15 cellular contexts compared by ENCODE assay signal in genomic region chr1:190258003-190258402, GRCh38.
A peak's percentile ranks its signal among the peaks of the same experiment; 100 is the strongest.
DNase-seq lines count a peak whose midpoint lies in the region; ATAC-seq and TF ChIP-seq lines count a peak whose summit lies in the region.
"Had no signal": no experiment of that assay in that cellular context is flagged by ENCODE, and none has a peak within 500 bp of the region (broad histone marks: within the 10 kb centered on the region; RNA-seq: fewer than 3 reads in every experiment).

No MANE protein-coding gene starts in this region.

- H3K9ac ChIP-seq in H9 (ENCODE audit: extremely low read depth, insufficient read length, low read length) = no peak overlapping the region
- no peak overlapping the region for H3K9ac ChIP-seq in endodermal cell (ENCODE audit: extremely low read depth, low read length, poor library complexity, severe bottlenecking)
- no peak overlapping the region for H3K9ac ChIP-seq in mesendoderm (ENCODE audit: low read length)
- H3K9ac ChIP-seq: BLaER1 treated with 17β-estradiol and CSF1 and Interleukin-3, amounts not matched to agents 10 nM and 100 nM had no signal

- H3K27ac ChIP-seq in H9 (ENCODE audit: insufficient read length, low read depth, low read length) = no peak overlapping the region
- no peak overlapping the region for H3K27ac ChIP-seq in endodermal cell (ENCODE audit: low read depth, low read length)
- H3K27ac ChIP-seq in mesendoderm (ENCODE audit: low read depth, low read length) = no peak overlapping the region
- H3K27ac ChIP-seq in lower lobe of right lung = no peak overlapping the region
- H3K27ac ChIP-seq: BLaER1 treated with 17β-estradiol and CSF1 and Interleukin-3, amounts not matched to agents 10 nM and 100 nM; HL-60 had no signal

- H3K4me3 Mint-ChIP-seq in H9 (no peak overlapping the region), endodermal cell (no peak overlapping the region)
- H3K4me3 Mint-ChIP-seq: B cell; CD8-positive, alpha-beta T cell had no signal

- H4K5ac ChIP-seq in H9 (ENCODE audit: insufficient read length, low read depth, low read length) (no peak overlapping the region), mesendoderm (ENCODE audit: low read length) (no peak overlapping the region)

- no peak overlapping the region for H3K18ac ChIP-seq in H9 (ENCODE audit: insufficient read length, low read depth, low read length)
- H3K18ac ChIP-seq in mesendoderm (ENCODE audit: low read length) = no peak overlapping the region

- no peaks in the 10 kb centered on the region for H4K20me1 ChIP-seq in H9 (ENCODE audit: control insufficient read depth, insufficient read depth, insufficient read length)
- H4K20me1 ChIP-seq: BLaER1 treated with 17β-estradiol and CSF1 and Interleukin-3, amounts not matched to agents 10 nM and 100 nM had no signal

- H3K4me1 ChIP-seq in H9 (ENCODE audit: insufficient read depth, low read length) = no peaks in the 10 kb centered on the region
- no peaks in the 10 kb centered on the region for H3K4me1 ChIP-seq in endodermal cell (ENCODE audit: control insufficient read depth, insufficient read depth, low read length)
- H3K4me1 ChIP-seq in mesendoderm (ENCODE audit: control insufficient read depth, low read depth, low read length) = no peaks in the 10 kb centered on the region
- no peaks in the 10 kb centered on the region for H3K4me1 ChIP-seq in lower lobe of right lung
- H3K4me1 ChIP-seq: BLaER1 treated with 17β-estradiol and CSF1 and Interleukin-3, amounts not matched to agents 10 nM and 100 nM; Caco-2; HAP-1 had no signal

- H2BK20ac ChIP-seq in H9 (ENCODE audit: low read depth, low read length, poor library complexity, severe bottlenecking) = no peak overlapping the region

- H2BK15ac ChIP-seq in H9 (ENCODE audit: low read depth, low read length) (no peak overlapping the region), mesendoderm (replicated peaks; ENCODE audit: low read depth) (no peak overlapping the region)

- intact Hi-C loops in lower lobe of right lung (cut with DNase I) = no loop called here

- H2AFZ ChIP-seq in H9 (ENCODE audit: low read length) = no peak overlapping the region

- H3K23ac ChIP-seq in H9 (ENCODE audit: insufficient read length, low read depth, low read length) (no peak overlapping the region), mesendoderm (ENCODE audit: low read length) (no peak overlapping the region)

- H3K4me1 Mint-ChIP-seq in H9 (peaks cover 0 to 5% of the 10 kb centered on the region in 2 experiments; a peak in 1 of 4 replicates), endodermal cell (no peaks in the 10 kb centered on the region)
- H3K4me1 Mint-ChIP-seq: B cell had no signal

- H3K4ac ChIP-seq in H9 (ENCODE audit: low read depth, low read length) (no peak overlapping the region), mesendoderm (ENCODE audit: low read depth, low read length) (no peak overlapping the region)

- no peak overlapping the region for H2BK12ac ChIP-seq in H9 (ENCODE audit: insufficient read length, low read depth, low read length)

- H3K27me3 ChIP-seq in H9 (ENCODE audit: insufficient read depth, low read length) (no peaks in the 10 kb centered on the region), endodermal cell (ENCODE audit: control insufficient read depth, insufficient read depth, low read length, poor library complexity, severe bottlenecking) (no peaks in the 10 kb centered on the region), mesendoderm (ENCODE audit: insufficient read depth, low read length, poor library complexity) (no peaks in the 10 kb centered on the region), lower lobe of right lung (ENCODE audit: low read depth) (no peaks in the 10 kb centered on the region)
- H3K27me3 ChIP-seq: BLaER1 treated with 17β-estradiol and CSF1 and Interleukin-3, amounts not matched to agents 10 nM and 100 nM had no signal

- H3K4me2 ChIP-seq in H9 (ENCODE audit: insufficient read depth, insufficient read length, low read length) (no peak overlapping the region), mesendoderm (ENCODE audit: low read length) (no peak overlapping the region)
- H3K4me2 ChIP-seq: BLaER1 treated with 17β-estradiol and CSF1 and Interleukin-3, amounts not matched to agents 10 nM and 100 nM had no signal

- H2AK5ac ChIP-seq in H9 (ENCODE audit: insufficient read length, low read length) (no peak overlapping the region), mesendoderm (ENCODE audit: low read length) (no peak overlapping the region)

- peaks cover 0 to 2% of the 10 kb centered on the region in 2 experiments; a peak in 2 of 5 replicates for H3K9me3 Mint-ChIP-seq in H9
- no peaks in the 10 kb centered on the region for H3K9me3 Mint-ChIP-seq in endodermal cell

- TF ChIP-seq CTCF in H9 (conservative IDR thresholded peaks at IDR 0.05) = no peak
- no peak for TF ChIP-seq CTCF in endodermal cell (conservative IDR thresholded peaks at IDR 0.05)
- no peak for TF ChIP-seq CTCF in lower lobe of right lung (IDR thresholded peaks at IDR 0.05)

- H3K27ac Mint-ChIP-seq in H9 (no peak overlapping the region), endodermal cell (no peak overlapping the region)
- H3K27ac Mint-ChIP-seq: B cell; CD8-positive, alpha-beta T cell had no signal

- ATAC-seq in HG03175 (IDR thresholded peaks at IDR 0.05; ENCODE audit: unreplicated experiment) (no peak), lower lobe of right lung (no peak), HG03469 (IDR thresholded peaks at IDR 0.05; ENCODE audit: unreplicated experiment) (no peak)
- ATAC-seq: CD8-positive, alpha-beta T cell had no signal

- H3K14ac ChIP-seq in H9 (ENCODE audit: insufficient read depth, low read length) = no peak overlapping the region

- H4K8ac ChIP-seq in H9 (replicated peaks; ENCODE audit: insufficient read length, low read depth, low read length) (no peak overlapping the region), mesendoderm (ENCODE audit: low read depth, low read length) (no peak overlapping the region)

- H2BK120ac ChIP-seq in H9 (ENCODE audit: low read depth, low read length, poor library complexity, severe bottlenecking) = no peak overlapping the region
- H2BK120ac ChIP-seq in mesendoderm (ENCODE audit: low read depth, low read length) = no peak overlapping the region

- H3K23me2 ChIP-seq in H9 (ENCODE audit: insufficient read length, low read depth, low read length, poor library complexity, severe bottlenecking) = no peaks in the 10 kb centered on the region

- H3K27me3 Mint-ChIP-seq in H9 (ENCODE audit: low read depth) = peaks cover 2% of the 10 kb centered on the region; the same call in 1 of the 2 replicates
- no peaks in the 10 kb centered on the region for H3K27me3 Mint-ChIP-seq in endodermal cell (ENCODE audit: insufficient read depth)
- H3K27me3 Mint-ChIP-seq: B cell had no signal

- H3K79me2 ChIP-seq in H9 (ENCODE audit: insufficient read depth, low read length) = no peaks in the 10 kb centered on the region
- H3K79me2 ChIP-seq in mesendoderm (ENCODE audit: control insufficient read depth, insufficient read depth, low read length) = no peaks in the 10 kb centered on the region

- peak; percentile 38 for DNase-seq in H9
- peak; percentile 57 for DNase-seq in endodermal cell
- peak; percentile 3 for DNase-seq in mesendoderm
- no peak for DNase-seq in COLO829 (ENCODE audit: low spot score)
- DNase-seq in lower lobe of right lung = no peak
- DNase-seq: 8988T; Caco-2; CD8-positive, alpha-beta T cell; GOT3 had no signal

- no peak overlapping the region for H3K4me3 ChIP-seq in endodermal cell (ENCODE audit: low read length)
- no peak overlapping the region for H3K4me3 ChIP-seq in mesendoderm (ENCODE audit: low read length)
- no peak overlapping the region for H3K4me3 ChIP-seq in lower lobe of right lung
- H3K4me3 ChIP-seq: BLaER1 treated with 17β-estradiol and CSF1 and Interleukin-3, amounts not matched to agents 10 nM and 100 nM; HAP-1 had no signal

- no CpG with 5 or more reads among the region's 6 CpGs for WGBS in H9 (ENCODE audit: extremely low coverage, insufficient read length, low lambda C conversion rate)
- 70% methylated on average over 6 of the region's 6 CpGs; no CpG with 5 or more reads in 1 of the 2 experiments for WGBS in endodermal cell (ENCODE audit: insufficient coverage in 1 of 2, insufficient read length in 1 of 2), 2 experiments
- no CpG with 5 or more reads among the region's 6 CpGs for WGBS in mesendoderm (ENCODE audit: extremely low coverage, insufficient coverage, low lambda C conversion rate)

- H3K36me3 ChIP-seq in endodermal cell (ENCODE audit: control insufficient read depth, insufficient read depth, low read length) = no peaks in the 10 kb centered on the region
- H3K36me3 ChIP-seq in mesendoderm (ENCODE audit: control insufficient read depth, insufficient read depth, low read length) = no peaks in the 10 kb centered on the region
- no peaks in the 10 kb centered on the region for H3K36me3 ChIP-seq in lower lobe of right lung
- H3K36me3 ChIP-seq: BLaER1 treated with 17β-estradiol and CSF1 and Interleukin-3, amounts not matched to agents 10 nM and 100 nM; HAP-1 had no signal

- H4K91ac ChIP-seq in H9 (ENCODE audit: insufficient read length, low read depth, low read length) = no peak overlapping the region

- H3K9me3 ChIP-seq in H9 (ENCODE audit: control insufficient read depth, low read depth, low read length) (no peaks in the 10 kb centered on the region), endodermal cell (ENCODE audit: control insufficient read depth, low read length) (no peaks in the 10 kb centered on the region), lower lobe of right lung (no peaks in the 10 kb centered on the region)
- H3K9me3 ChIP-seq: BLaER1 treated with 17β-estradiol and CSF1 and Interleukin-3, amounts not matched to agents 10 nM and 100 nM; Caco-2; HAP-1 had no signal

- H3T11ph ChIP-seq in H9 (ENCODE audit: low read length) = no peak overlapping the region

- H3K56ac ChIP-seq in H9 (ENCODE audit: insufficient read length, low read depth, low read length) (no peak overlapping the region), mesendoderm (ENCODE audit: low read length) (no peak overlapping the region)

- H3K79me1 ChIP-seq in H9 (ENCODE audit: insufficient read depth, low read depth, low read length, poor library complexity, severe bottlenecking) = no peaks in the 10 kb centered on the region
- no peaks in the 10 kb centered on the region for H3K79me1 ChIP-seq in mesendoderm (ENCODE audit: low read length)

- H2BK5ac ChIP-seq in H9 (ENCODE audit: insufficient read length, low read length) (no peak overlapping the region), mesendoderm (ENCODE audit: low read length) (no peak overlapping the region)

- no peaks in the 10 kb centered on the region; a peak in 1 of 7 replicates for H3K36me3 Mint-ChIP-seq in H9 (ENCODE audit: insufficient read depth in 1 of 3, low read depth in 3 of 3)
- no peaks in the 10 kb centered on the region for H3K36me3 Mint-ChIP-seq in endodermal cell (ENCODE audit: low read depth)
- H3K36me3 Mint-ChIP-seq: CD8-positive, alpha-beta T cell had no signal

Comparison
In these comparisons a context has a peak if more than half of its experiments do, and no peak if none do; other contexts are left out.
1. DNase-seq: peak in H9 (single experiment), endodermal cell (single experiment) and mesendoderm (single experiment); none in COLO829 (single experiment) and lower lobe of right lung (single experiment).